1 cellular context compared by ENCODE assay signal in genomic region chr10:12728569-12728968, GRCh38.
TF ChIP-seq lines count a peak whose summit lies in the region.

No MANE protein-coding gene starts in this region.

TF ChIP-seq in IMR-90, 13 proteins besides CTCF, POLR2A, EP300 and RAD21:
- TF ChIP-seq FOS (IDR thresholded peaks at IDR 0.05; ENCODE audit: low read depth, low read length), result no peak
- peak; percentile 22; the same call in 1 of the 2 replicates for TF ChIP-seq BHLHE40 (IDR thresholded peaks at IDR 0.05; ENCODE audit: low read depth, low read length)
- no peak for TF ChIP-seq CHD1 (IDR thresholded peaks at IDR 0.05; ENCODE audit: low read depth, low read length)
- TF ChIP-seq RCOR1 (IDR thresholded peaks at IDR 0.05; ENCODE audit: insufficient replicate concordance, low read length), result no peak
- no peak for TF ChIP-seq CEBPB (IDR thresholded peaks at IDR 0.05; ENCODE audit: low read depth, low read length)
- no peak for TF ChIP-seq SMC3 (IDR thresholded peaks at IDR 0.05; ENCODE audit: low read depth, low read length)
- TF ChIP-seq ELK1 (IDR thresholded peaks at IDR 0.05; ENCODE audit: borderline replicate concordance, low read depth, low read length), result no peak
- TF ChIP-seq MXI1 (IDR thresholded peaks at IDR 0.05; ENCODE audit: borderline replicate concordance, low read depth, low read length), result no peak
